In the genomic region with DNA sequence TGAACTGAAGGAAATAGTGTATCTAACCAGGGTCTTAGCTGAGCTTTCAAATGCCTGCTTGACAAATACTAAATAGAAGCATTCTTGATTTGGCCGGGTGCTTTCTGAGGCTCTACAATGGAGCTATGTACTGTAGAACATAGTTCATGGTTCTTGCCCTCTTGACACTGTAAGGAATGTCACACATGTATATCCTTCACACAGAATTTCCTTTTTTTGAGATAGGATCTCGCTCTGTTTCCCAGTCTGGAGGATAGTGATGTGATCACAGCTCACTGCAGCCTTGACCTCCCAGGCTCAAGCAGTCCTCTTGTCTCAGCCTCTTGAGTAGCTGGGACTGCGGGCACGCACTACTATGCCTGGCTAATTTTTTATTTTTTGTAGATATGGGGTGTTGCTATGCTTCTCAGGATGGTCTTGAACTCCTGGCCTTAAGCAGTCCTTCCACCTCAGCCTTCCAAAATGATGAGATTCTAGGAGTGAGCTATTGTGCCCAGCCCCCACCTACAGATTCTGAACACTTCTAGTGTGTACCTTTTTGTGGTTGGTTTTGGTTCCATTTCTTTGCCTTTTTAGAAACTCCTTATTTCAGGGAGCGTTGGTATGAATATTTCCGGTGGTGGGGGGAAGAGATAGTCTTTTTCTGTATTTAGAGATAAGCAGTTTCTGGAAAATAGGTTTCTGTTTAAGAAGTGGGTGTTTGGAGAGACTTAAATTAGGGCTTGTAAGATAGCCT, we compare ENCODE assay signal across 9 cellular contexts.
A peak's percentile ranks its signal among the peaks of the same experiment; 100 is the strongest.
DNase-seq lines count a peak whose midpoint lies in the region; ATAC-seq and TF ChIP-seq lines count a peak whose summit lies in the region.
"Had no signal": no experiment of that assay in that cellular context is flagged by ENCODE, and none has a peak within 500 bp of the region (broad histone marks: within the 10 kb centered on the region; RNA-seq: fewer than 3 reads in every experiment).

No MANE protein-coding gene starts in this region.

- H4K20me1 ChIP-seq in DND-41 (ENCODE audit: insufficient read depth, low read length) = peaks cover 48% of the 10 kb centered on the region; the same call in 1 of the 2 replicates

- peak overlapping the region; percentile 73 for H3K27ac ChIP-seq in DND-41 (ENCODE audit: low read length)
- H3K27ac ChIP-seq in rectal smooth muscle tissue (ENCODE audit: low read depth, low read length) = peak overlapping the region; percentile 78

- no peak for TF ChIP-seq CTCF in DND-41 (IDR thresholded peaks at IDR 0.05; ENCODE audit: borderline replicate concordance, extremely low read depth, low read length, poor library complexity, severe bottlenecking)

- no peaks in the 10 kb centered on the region for H3K27me3 ChIP-seq in DND-41 (ENCODE audit: insufficient read depth, low read length, poor library complexity)
- no peaks in the 10 kb centered on the region for H3K27me3 ChIP-seq in endocrine pancreas (ENCODE audit: control insufficient read depth, insufficient read depth, low read length)
- no peaks in the 10 kb centered on the region for H3K27me3 ChIP-seq in rectal smooth muscle tissue (ENCODE audit: control insufficient read depth, insufficient read depth, low read length)
- H3K27me3 ChIP-seq: ascending aorta had no signal

- no peak overlapping the region for H2AFZ ChIP-seq in DND-41 (ENCODE audit: low read depth, low read length)

- ATAC-seq in DND-41 (ENCODE audit: insufficient read depth, low read depth) (no peak), GM21529 (IDR thresholded peaks at IDR 0.05; ENCODE audit: unreplicated experiment) (no peak)

- H3K4me1 ChIP-seq in DND-41 (ENCODE audit: insufficient read depth, low read length) = peaks cover 48% of the 10 kb centered on the region
- H3K4me1 ChIP-seq in endocrine pancreas (ENCODE audit: control insufficient read depth, insufficient read depth, low read length) = no peaks in the 10 kb centered on the region
- peaks cover 41% of the 10 kb centered on the region for H3K4me1 ChIP-seq in rectal smooth muscle tissue (ENCODE audit: control insufficient read depth, insufficient read depth, low read length)

- H3K9ac ChIP-seq in DND-41 (ENCODE audit: low read depth, low read length) (0 out of 2 replicates have a peak overlapping the region, but pooled peaks have one; percentile 72), endocrine pancreas (ENCODE audit: control insufficient read depth, insufficient read depth, low read length) (no peak overlapping the region), rectal smooth muscle tissue (ENCODE audit: low read length) (peak overlapping the region; percentile 34)

- DNase-seq in DND-41 (no peak), RPMI8226 (peak; percentile 40), NCI-H446 treated with DMSO at 0.1 percent for 48 hours (lab: John Stamatoyannopoulos, UW) (no peak), HCEC 1CT (no peak), COLO829 (ENCODE audit: low spot score) (no peak)

- peaks cover 82% of the 10 kb centered on the region for H3K79me2 ChIP-seq in DND-41 (ENCODE audit: insufficient read depth, low read length)

- H3K9me3 ChIP-seq in DND-41 (ENCODE audit: insufficient read depth, low read length, severe bottlenecking) = no peaks in the 10 kb centered on the region
- H3K9me3 ChIP-seq in endocrine pancreas (ENCODE audit: control insufficient read depth, low read length) = no peaks in the 10 kb centered on the region
- H3K9me3 ChIP-seq: ascending aorta had no signal

- H3K36me3 ChIP-seq in DND-41 (ENCODE audit: insufficient read depth, low read length) (peaks cover 28% of the 10 kb centered on the region), endocrine pancreas (ENCODE audit: control insufficient read depth, insufficient read depth, low read length) (peaks cover 8% of the 10 kb centered on the region), rectal smooth muscle tissue (ENCODE audit: control insufficient read depth, insufficient read depth, low read length) (peaks cover 9% of the 10 kb centered on the region)

- H3K4me3 ChIP-seq in DND-41 (ENCODE audit: low read depth in 1 of 2, low read length in 2 of 2) = no peak overlapping the region
- peak overlapping the region; percentile 19 for H3K4me3 ChIP-seq in endocrine pancreas (ENCODE audit: control insufficient read depth, insufficient read depth, low read length)
- peak overlapping the region; percentile 77 for H3K4me3 ChIP-seq in rectal smooth muscle tissue (ENCODE audit: low read length)

- H3K4me2 ChIP-seq in DND-41 (ENCODE audit: insufficient read depth, low read length) = peak overlapping the region; percentile 90

Comparison
In these comparisons a context has a peak if more than half of its experiments do, and no peak if none do; other contexts are left out.
1. H3K4me3 ChIP-seq: peak in endocrine pancreas (single experiment) and rectal smooth muscle tissue (single experiment); none in DND-41 (0 of 2).